8 cellular contexts compared by ENCODE assay signal in the genomic region with DNA sequence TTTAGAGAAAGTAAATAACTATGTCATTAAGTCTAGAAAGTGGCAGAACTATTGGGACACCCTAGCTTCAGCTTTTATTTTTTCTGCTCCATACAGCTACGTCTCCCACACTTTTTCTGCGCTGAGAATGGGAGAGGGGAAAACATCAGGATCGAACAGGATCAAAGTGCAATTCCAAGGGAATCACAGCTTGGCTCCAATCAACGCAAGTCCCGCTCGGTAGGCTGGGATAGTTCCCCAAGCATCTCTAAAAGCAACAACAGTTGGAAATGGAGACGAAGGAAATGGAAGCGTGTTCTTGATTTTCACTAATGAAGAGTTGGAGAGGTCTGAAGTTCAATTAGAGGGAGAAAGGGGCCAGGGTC. TPM values are rescaled to one million over a fixed set of nuclear protein-coding genes. Genes with fewer than 3 reads are reported as not detected.
DNase-seq lines count a peak whose midpoint lies in the region; ATAC-seq and TF ChIP-seq lines count a peak whose summit lies in the region.

No MANE protein-coding gene starts in this region.

- peak overlapping the region; percentile 86 for H2AK5ac ChIP-seq in mesenchymal stem cell (ENCODE audit: low read length, severe bottlenecking)

- peak overlapping the region; percentile 97 for H3K27ac ChIP-seq in breast epithelium
- H3K27ac ChIP-seq in mesenchymal stem cell (ENCODE audit: low read length, poor library complexity, severe bottlenecking): peak overlapping the region; percentile 77
- H3K27ac ChIP-seq in vagina: peak overlapping the region; percentile 89

- peak overlapping the region; percentile 98 for H4K91ac ChIP-seq in mesenchymal stem cell (ENCODE audit: low read length)

- H4K8ac ChIP-seq in mesenchymal stem cell (ENCODE audit: low read length): peak overlapping the region; percentile 99

- H3K4ac ChIP-seq in mesenchymal stem cell (ENCODE audit: low read depth in 1 of 2, low read length in 2 of 2): peak overlapping the region; percentile 95 to 100

- H2BK15ac ChIP-seq in mesenchymal stem cell (ENCODE audit: low read depth, poor library complexity, severe bottlenecking): peak overlapping the region; percentile 77

- H2AFZ ChIP-seq in mesenchymal stem cell (ENCODE audit: low read depth, low read length): peak overlapping the region; percentile 64

- H3K9ac ChIP-seq in mesenchymal stem cell (ENCODE audit: low read length): peak overlapping the region; percentile 100

- H3K4me1 ChIP-seq in breast epithelium (no peaks in the 10 kb centered on the region), mesenchymal stem cell (ENCODE audit: control insufficient read depth, insufficient read depth, low read depth, low read length) (peaks cover 3% of the 10 kb centered on the region), vagina (peaks cover 8% of the 10 kb centered on the region)

- 4% methylated on average over 7 of the region's 8 CpGs for WGBS in mesenchymal stem cell

- in situ Hi-C loops in ACHN (cut with HindIII; ENCODE audit: low pct_ligation_motif_present, low pct_unique_long_range_greater_than_20kb, low sequenced_read_pairs): no loop called here

- peak overlapping the region; percentile 87 for H2BK120ac ChIP-seq in mesenchymal stem cell (ENCODE audit: low read depth, low read length)

- intact Hi-C loops in Right ventricle myocardium superior (cut with DNase I): no loop called here
- intact Hi-C loops in Right ventricle myocardium inferior (cut with DNase I): loop anchor here (2.0 to 5.0 kb wide), 2 partner anchors 24 to 43 kb away; a partner anchor contains a TSS
- intact Hi-C loops in breast epithelium (cut with DNase I; ENCODE audit: low total_unique reads): no loop called here
- intact Hi-C loops in vagina (cut with DNase I): no loop called here

- peak overlapping the region in 1 of 2 experiments; percentile 94 for H3K14ac ChIP-seq in mesenchymal stem cell (ENCODE audit: low read length in 2 of 2)

- peak overlapping the region; percentile 98 to 100 for H3K18ac ChIP-seq in mesenchymal stem cell (ENCODE audit: low read depth in 1 of 2, low read length in 2 of 2)

- H3K4me2 ChIP-seq in mesenchymal stem cell (ENCODE audit: low read length, poor library complexity, severe bottlenecking): peak overlapping the region; percentile 59

- ATAC-seq in Right ventricle myocardium superior (ENCODE audit: poor library complexity) (peak; percentile 5), Right ventricle myocardium inferior (no peak), HG03442 (IDR thresholded peaks at IDR 0.05; ENCODE audit: unreplicated experiment) (no peak), GM18519 (IDR thresholded peaks at IDR 0.05; ENCODE audit: low FRiP score, unreplicated experiment) (no peak)

- H2BK5ac ChIP-seq in mesenchymal stem cell (ENCODE audit: low read depth, low read length, poor library complexity, severe bottlenecking): no peak overlapping the region

- H3K27me3 ChIP-seq in breast epithelium: no peaks in the 10 kb centered on the region
- no peaks in the 10 kb centered on the region for H3K27me3 ChIP-seq in mesenchymal stem cell (ENCODE audit: control insufficient read depth in 1 of 2, insufficient read depth in 1 of 2, low read length in 2 of 2)
- no peaks in the 10 kb centered on the region for H3K27me3 ChIP-seq in vagina

- H3K4me3 ChIP-seq in breast epithelium: peak overlapping the region; percentile 88 to 98 (median 97)
- H3K4me3 ChIP-seq in mesenchymal stem cell (ENCODE audit: insufficient read depth in 1 of 2, low read depth in 1 of 2, low read length in 2 of 2): peak overlapping the region; percentile 95 to 100
- peak overlapping the region; percentile 89 to 96 for H3K4me3 ChIP-seq in vagina

- DNase-seq in Right ventricle myocardium superior (no peak), Right ventricle myocardium inferior (ENCODE audit: missing footprints) (no peak), breast epithelium (ENCODE audit: low spot score in 2 of 2) (no peak), mesenchymal stem cell (peak; percentile 15), vagina (ENCODE audit: extremely low spot score in 2 of 2) (no peak), ACHN (no peak)

- no peak overlapping the region for H3K23ac ChIP-seq in mesenchymal stem cell (ENCODE audit: low read length in 2 of 2)

- no peak for TF ChIP-seq POLR2A in breast epithelium (IDR thresholded peaks at IDR 0.05)
- no peak for TF ChIP-seq POLR2A in vagina (IDR thresholded peaks at IDR 0.05)

- no peak overlapping the region for H2BK12ac ChIP-seq in mesenchymal stem cell (ENCODE audit: low read length in 2 of 2)

- H3K9me3 ChIP-seq in breast epithelium (no peaks in the 10 kb centered on the region), mesenchymal stem cell (ENCODE audit: control insufficient read depth, low read length) (no peaks in the 10 kb centered on the region), vagina (no peaks in the 10 kb centered on the region)

- TF ChIP-seq CTCF in breast epithelium (IDR thresholded peaks at IDR 0.05) (no peak), vagina (IDR thresholded peaks at IDR 0.05) (no peak)

- H3K36me3 ChIP-seq in breast epithelium: no peaks in the 10 kb centered on the region
- H3K36me3 ChIP-seq in mesenchymal stem cell (ENCODE audit: control insufficient read depth in 1 of 2, insufficient read depth in 2 of 2, low read depth in 1 of 2, low read length in 2 of 2): peaks cover under 1 to 7% of the 10 kb centered on the region in 2 experiments
- H3K36me3 ChIP-seq in vagina: no peaks in the 10 kb centered on the region

- peaks cover 20% of the 10 kb centered on the region for H3K79me1 ChIP-seq in mesenchymal stem cell (replicated peaks; ENCODE audit: low read length, poor library complexity, severe bottlenecking)

RNA-seq across cellular contexts. Expression of a gene that starts 0.5 kb away (rescaled TPM):
- total RNA-seq in Right ventricle myocardium superior (34.3 TPM), Right ventricle myocardium inferior (32.8 TPM), breast epithelium (10 to 100 TPM; 31.7 to 42.4 (median 39.0) TPM), vagina (25.3 TPM)
- polyA plus RNA-seq in mesenchymal stem cell (2013, experiment 1 of 2): 24.4 TPM
- polyA plus RNA-seq in mesenchymal stem cell (2013, experiment 2 of 2): 23.7 TPM

RNA-seq across cellular contexts. Expression of a gene that starts 24.1 kb away (rescaled TPM):
- total RNA-seq in Right ventricle myocardium superior (5.3 TPM), Right ventricle myocardium inferior (7.8 TPM), breast epithelium (10 to 100 TPM in 2 of 3 donors, 1 to 10 TPM in 1; 9.9 to 31.2 (median 28.2) TPM), vagina (12.3 TPM)
- 44.9 TPM for polyA plus RNA-seq in mesenchymal stem cell (2013, experiment 1 of 2)
- polyA plus RNA-seq in mesenchymal stem cell (2013, experiment 2 of 2): 45.0 TPM

RNA-seq across cellular contexts. Expression of a gene that starts 33.7 kb away (rescaled TPM):
- total RNA-seq in Right ventricle myocardium superior (26.8 TPM), Right ventricle myocardium inferior (32.1 TPM), breast epithelium (10 to 100 TPM; 31.8 to 52.8 (median 49.5) TPM), vagina (56.2 TPM)
- polyA plus RNA-seq in mesenchymal stem cell (2013, experiment 1 of 2): 62.5 TPM
- polyA plus RNA-seq in mesenchymal stem cell (2013, experiment 2 of 2): 61.5 TPM

RNA-seq across cellular contexts. Expression of a gene that starts 43.4 kb away (rescaled TPM):
- total RNA-seq in Right ventricle myocardium superior (12.3 TPM), Right ventricle myocardium inferior (12.2 TPM), breast epithelium (10 to 100 TPM; 26.9 to 45.3 (median 44.2) TPM), vagina (10.6 TPM)
- 5.3 TPM for polyA plus RNA-seq in mesenchymal stem cell (2013, experiment 1 of 2)
- polyA plus RNA-seq in mesenchymal stem cell (2013, experiment 2 of 2): 5.4 TPM

RNA-seq across cellular contexts. Expression of a gene that starts 46.5 kb away (rescaled TPM):
- 43.8 TPM for total RNA-seq in Right ventricle myocardium superior
- 42.7 TPM for total RNA-seq in Right ventricle myocardium inferior
- total RNA-seq in breast epithelium: 10 to 100 TPM; 46.9 to 62.8 (median 60.3) TPM
- polyA plus RNA-seq in mesenchymal stem cell (2013, experiment 1 of 2): 16.0 TPM
- 16.3 TPM for polyA plus RNA-seq in mesenchymal stem cell (2013, experiment 2 of 2)
- total RNA-seq in vagina: 63.6 TPM
